Comparison of ENCODE assay signal across 10 cellular contexts in the genomic region with DNA sequence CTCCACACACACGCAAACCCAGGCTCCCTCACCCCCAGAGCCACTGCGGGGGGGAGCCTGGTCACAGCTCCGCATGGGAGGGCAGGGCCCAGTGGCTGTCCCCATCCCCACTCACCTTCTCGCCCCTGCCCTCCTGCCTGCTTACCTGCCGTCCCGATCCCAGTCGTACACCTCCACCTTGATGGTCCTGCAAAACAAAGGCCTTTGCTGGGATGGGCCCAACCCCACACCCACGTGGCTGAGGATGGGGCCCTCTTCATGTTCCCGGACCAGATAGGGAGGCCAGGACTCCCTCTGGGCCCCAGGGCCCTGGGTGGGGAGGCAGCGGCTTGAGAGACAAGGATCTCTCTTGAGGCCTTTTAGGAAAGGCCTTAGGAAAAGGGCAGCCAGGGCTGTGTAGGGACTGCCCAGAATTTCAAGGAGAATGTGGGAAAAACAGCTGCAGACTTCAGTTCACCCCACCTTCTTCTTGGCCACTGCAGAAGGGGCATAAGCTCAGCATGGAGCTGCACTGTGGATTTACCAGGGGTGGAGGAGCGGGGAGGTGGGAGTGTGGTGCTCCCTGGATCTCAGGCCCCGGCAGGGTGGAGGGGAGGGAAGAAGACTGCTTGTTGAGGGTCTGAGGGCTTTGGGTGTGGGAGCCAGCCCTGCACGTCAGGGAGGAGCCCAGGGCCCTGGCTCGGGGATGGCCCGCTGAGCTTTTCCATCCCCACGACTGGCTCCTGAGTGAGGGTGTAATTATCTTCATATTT.
DNase-seq lines count a peak whose midpoint lies in the region; ATAC-seq, FAIRE-seq and TF ChIP-seq lines count a peak whose summit lies in the region.
"Had no signal": no experiment of that assay in that cellular context is flagged by ENCODE, and none has a peak within 500 bp of the region (broad histone marks: within the 10 kb centered on the region; RNA-seq: fewer than 3 reads in every experiment).

No MANE protein-coding gene starts in this region.

- H3K27me3 ChIP-seq in MM.1S (replicated peaks; ENCODE audit: insufficient read depth, low read length), result no peaks in the 10 kb centered on the region
- H3K27me3 ChIP-seq in dorsolateral prefrontal cortex, result no peaks in the 10 kb centered on the region
- no peaks in the 10 kb centered on the region for H3K27me3 ChIP-seq in osteoblast (ENCODE audit: insufficient read depth, low read length)
- H3K27me3 ChIP-seq: pancreas, suprapubic skin had no signal

- FAIRE-seq in RCC 7860 (lab: Jason Lieb, UNC), result no peak
- FAIRE-seq: pancreas had no signal

- H4K20me1 ChIP-seq in MM.1S (ENCODE audit: insufficient read depth, low read length) (no peaks in the 10 kb centered on the region), osteoblast (ENCODE audit: insufficient read depth, low read length) (no peaks in the 10 kb centered on the region)

- H3K4me2 ChIP-seq in MM.1S (ENCODE audit: low read depth, low read length) (peak overlapping the region; percentile 35; the same call in 1 of the 2 replicates), osteoblast (ENCODE audit: insufficient read depth, low read length) (peak overlapping the region; percentile 62)

- H3K4me3 ChIP-seq in MM.1S (ENCODE audit: low read length), result no peak overlapping the region
- peak overlapping the region in 4 of 59 donors; percentile 13 to 33 (median 27) for H3K4me3 ChIP-seq in dorsolateral prefrontal cortex
- no peak overlapping the region for H3K4me3 ChIP-seq in osteoblast (ENCODE audit: insufficient read depth, low read length)
- H3K4me3 ChIP-seq: HAP-1, pancreas, suprapubic skin had no signal

- H3K36me3 ChIP-seq in MM.1S (replicated peaks; ENCODE audit: insufficient read depth, low read length) (no peaks in the 10 kb centered on the region), osteoblast (ENCODE audit: insufficient read depth, low read length) (no peaks in the 10 kb centered on the region)
- H3K36me3 ChIP-seq: HAP-1, pancreas, suprapubic skin had no signal

- intact Hi-C loops in dorsolateral prefrontal cortex (cut with DNase I), result loop anchor here (5.0 to 10.0 kb wide), 4 partner anchors 77 to 447 kb away; a partner anchor contains a TSS

- ATAC-seq in GM19324 (IDR thresholded peaks at IDR 0.05; ENCODE audit: low FRiP score, unreplicated experiment), result peak; percentile 5
- no peak for ATAC-seq in HG03280 (IDR thresholded peaks at IDR 0.05; ENCODE audit: unreplicated experiment)

- H2AFZ ChIP-seq in MM.1S (ENCODE audit: low read length) (0 out of 2 replicates have a peak overlapping the region, but pooled peaks have one; percentile 0), osteoblast (ENCODE audit: low read length) (peak overlapping the region; percentile 68)

- H3K9ac ChIP-seq in MM.1S (ENCODE audit: low read length), result no peak overlapping the region

- TF ChIP-seq CTCF in MM.1S (IDR thresholded peaks at IDR 0.05; ENCODE audit: low read length), result no peak
- TF ChIP-seq CTCF in dorsolateral prefrontal cortex (IDR thresholded peaks at IDR 0.05 in 54 of 56, conservative IDR thresholded peaks at IDR 0.05 in 2 of 56; ENCODE audit: low read depth in 1 of 56, partially characterized antibody in 56 of 56), result no peak
- TF ChIP-seq CTCF in osteoblast (IDR thresholded peaks at IDR 0.05; ENCODE audit: extremely low read depth, low read depth, low read length), result no peak

- DNase-seq in MM.1S (no peak), dorsolateral prefrontal cortex (no peak), osteoblast (ENCODE audit: insufficient read length, low spot score, missing footprints) (no peak), ureter (ENCODE audit: low spot score) (no peak), RCC 7860 (ENCODE audit: low spot score) (no peak)

- H3F3A ChIP-seq in MM.1S (ENCODE audit: insufficient read depth, low read length), result no peaks in the 10 kb centered on the region

- H3K9me3 ChIP-seq in MM.1S (replicated peaks; ENCODE audit: insufficient read depth, low read length), result no peaks in the 10 kb centered on the region
- no peaks in the 10 kb centered on the region for H3K9me3 ChIP-seq in osteoblast (ENCODE audit: low read depth, low read length)
- H3K9me3 ChIP-seq: HAP-1, pancreas, suprapubic skin had no signal

- H3K79me2 ChIP-seq in MM.1S (ENCODE audit: low read length) (no peaks in the 10 kb centered on the region), osteoblast (ENCODE audit: insufficient read depth, low read length) (no peaks in the 10 kb centered on the region)

- no peaks in the 10 kb centered on the region for H3K9me2 ChIP-seq in MM.1S (replicated peaks; ENCODE audit: insufficient read depth, low read length)

- H3K4me1 ChIP-seq in MM.1S (ENCODE audit: low read length) (peaks cover 9% of the 10 kb centered on the region), osteoblast (ENCODE audit: insufficient read depth, low read length) (peaks cover 22% of the 10 kb centered on the region)
- H3K4me1 ChIP-seq: HAP-1 had no signal

- H3K27ac ChIP-seq in MM.1S (ENCODE audit: low read length) (no peak overlapping the region), dorsolateral prefrontal cortex (peak overlapping the region in 51 of 59 donors; percentile 2 to 84 (median 56)), osteoblast (ENCODE audit: low read depth, low read length) (no peak overlapping the region)
- H3K27ac ChIP-seq: pancreas, suprapubic skin had no signal

Comparison
In these comparisons a context has a peak if more than half of its experiments do, and no peak if none do; other contexts are left out.
1. H3K27ac ChIP-seq: peak in dorsolateral prefrontal cortex (51 of 59); none in MM.1S (single experiment) and osteoblast (single experiment).